In the genomic region with DNA sequence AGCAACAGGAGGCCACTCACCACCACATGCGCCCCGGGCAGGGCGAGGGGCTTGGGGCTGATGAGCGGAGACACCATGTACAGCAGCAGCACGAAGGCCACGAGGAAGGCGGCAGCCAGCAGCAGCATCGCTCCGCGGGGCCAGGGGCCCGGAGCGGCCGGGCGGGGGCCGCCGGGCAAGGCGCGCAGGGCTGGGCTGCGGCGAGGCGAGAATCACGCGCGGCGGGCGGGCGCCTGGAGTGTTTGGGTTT, we compare ENCODE assay signal across 8 cellular contexts. TPM values are rescaled to one million over a fixed set of nuclear protein-coding genes. Genes with fewer than 3 reads are reported as not detected.
DNase-seq lines count a peak whose midpoint lies in the region; ATAC-seq and TF ChIP-seq lines count a peak whose summit lies in the region.

A gene with protein sequence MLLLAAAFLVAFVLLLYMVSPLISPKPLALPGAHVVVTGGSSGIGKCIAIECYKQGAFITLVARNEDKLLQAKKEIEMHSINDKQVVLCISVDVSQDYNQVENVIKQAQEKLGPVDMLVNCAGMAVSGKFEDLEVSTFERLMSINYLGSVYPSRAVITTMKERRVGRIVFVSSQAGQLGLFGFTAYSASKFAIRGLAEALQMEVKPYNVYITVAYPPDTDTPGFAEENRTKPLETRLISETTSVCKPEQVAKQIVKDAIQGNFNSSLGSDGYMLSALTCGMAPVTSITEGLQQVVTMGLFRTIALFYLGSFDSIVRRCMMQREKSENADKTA (minus strand): TSS at position 216 of the 250 bp plus-strand sequence. CDS start 88 bp downstream, at position 128.

- POLR2A ChIA-PET in activated CD4-positive, alpha-beta T cell treated with anti-CD3 and anti-CD28 coated beads, Interleukin-2, amount 10 ng/mL, durations not matched to agents 7 days and 5 days (lab: Charles Lee), result no interaction called here

- peak within 1 kb of the TSS; percentile 90 to 96 (median 92) for H3K4me3 ChIP-seq in breast epithelium
- H3K4me3 ChIP-seq in liver (ENCODE audit: low read depth in 1 of 3, low read length in 3 of 3), result peak within 1 kb of the TSS; percentile 82 to 96 (median 84)
- peak within 1 kb of the TSS; percentile 89 for H3K4me3 ChIP-seq in thoracic aorta

- CTCF ChIA-PET in activated CD4-positive, alpha-beta T cell treated with anti-CD3 and anti-CD28 coated beads, Interleukin-2, amount 10 ng/mL, durations not matched to agents 7 days and 5 days (lab: Charles Lee), result interaction anchor here (1.0 to 1.3 kb wide), 3 partner anchors 15 to 49 kb away, joined by 4 to 5 read pairs (median 4); no protein-coding TSS in a partner anchor

- H3K27ac Mint-ChIP-seq in activated CD4-positive, alpha-beta T cell treated with anti-CD3 and anti-CD28 coated beads, Interleukin-2, amount 10 ng/mL, durations not matched to agents 7 days and 5 days, result peak within 1 kb of the TSS; percentile 88

- H3K9ac ChIP-seq in liver (ENCODE audit: low read depth in 1 of 2, low read length in 2 of 2), result peak within 1 kb of the TSS; percentile 91 to 97

- H3K9me3 ChIP-seq in breast epithelium, result no peaks in the 10 kb centered on the region
- H3K9me3 ChIP-seq in liver (ENCODE audit: control insufficient read depth in 4 of 4, low read length in 3 of 4), result peaks cover 0 to 2% (median 0%) of the 10 kb centered on the region in 4 donors
- no peaks in the 10 kb centered on the region for H3K9me3 ChIP-seq in thoracic aorta

- WGBS in liver, result under 1% methylated on average over 27 of the region's 27 CpGs

- no peaks in the 10 kb centered on the region for H3K27me3 Mint-ChIP-seq in activated CD4-positive, alpha-beta T cell treated with anti-CD3 and anti-CD28 coated beads, Interleukin-2, amount 10 ng/mL, durations not matched to agents 7 days and 5 days

- intact Hi-C loops in breast epithelium (cut with DNase I; ENCODE audit: low total_unique reads), result loop anchor here (1.0 kb wide), 1 partner anchor 47 kb away; no protein-coding TSS in a partner anchor

- TF ChIP-seq RAD21 in liver (IDR thresholded peaks at IDR 0.05), result no peak

- no peak for TF ChIP-seq POLR2A in breast epithelium (IDR thresholded peaks at IDR 0.05)

- DNase-seq in activated CD4-positive, alpha-beta T cell treated with anti-CD3 and anti-CD28 coated beads, Interleukin-2, amount 10 ng/mL, durations not matched to agents 7 days and 5 days, result no peak
- DNase-seq in activated CD4-positive, alpha-beta T cell treated with anti-CD3 and anti-CD28 coated beads for 1 hour, result no peak
- no peak for DNase-seq in breast epithelium (ENCODE audit: low spot score in 2 of 2)
- DNase-seq in thoracic aorta (ENCODE audit: low spot score), result no peak
- DNase-seq in RKO (ENCODE audit: low spot score), result no peak
- DNase-seq in NCI-H146 (lab: John Stamatoyannopoulos, UW), result no peak
- no peak for DNase-seq in UCSD-AML1 (lab: John Stamatoyannopoulos, UW; ENCODE audit: unreplicated experiment)

- H3K27me3 ChIP-seq in breast epithelium (no peaks in the 10 kb centered on the region), liver (ENCODE audit: control insufficient read depth in 4 of 4, insufficient read depth in 4 of 4, low read length in 3 of 4) (no peaks in the 10 kb centered on the region), thoracic aorta (replicated peaks; ENCODE audit: insufficient read depth) (no peaks in the 10 kb centered on the region)

- H3K36me3 ChIP-seq in breast epithelium, result no peaks in the 10 kb centered on the region
- peaks cover under 1 to 7% (median 3%) of the 10 kb centered on the region in 4 donors for H3K36me3 ChIP-seq in liver (ENCODE audit: control insufficient read depth in 4 of 4, insufficient read depth in 3 of 4, low read depth in 1 of 4, low read length in 3 of 4)
- peaks cover 5% of the 10 kb centered on the region for H3K36me3 ChIP-seq in thoracic aorta

- peaks cover 12% of the 10 kb centered on the region for H3K9me3 Mint-ChIP-seq in activated CD4-positive, alpha-beta T cell treated with anti-CD3 and anti-CD28 coated beads, Interleukin-2, amount 10 ng/mL, durations not matched to agents 7 days and 5 days

- TF ChIP-seq CTCF in breast epithelium (IDR thresholded peaks at IDR 0.05), result no peak
- TF ChIP-seq CTCF in liver (IDR thresholded peaks at IDR 0.05; ENCODE audit: low read depth, low read length, missing input control), result no peak
- no peak for TF ChIP-seq CTCF in thoracic aorta (IDR thresholded peaks at IDR 0.05)

- H3K36me3 Mint-ChIP-seq in activated CD4-positive, alpha-beta T cell treated with anti-CD3 and anti-CD28 coated beads, Interleukin-2, amount 10 ng/mL, durations not matched to agents 7 days and 5 days (ENCODE audit: low read depth), result peaks cover 37% of the 10 kb centered on the region

- H3K4me1 ChIP-seq in breast epithelium, result no peaks in the 10 kb centered on the region
- peaks cover 2 to 16% (median 4%) of the 10 kb centered on the region in 4 donors for H3K4me1 ChIP-seq in liver (ENCODE audit: control insufficient read depth in 4 of 4, insufficient read depth in 4 of 4, low read length in 3 of 4)
- peaks cover 14 to 22% of the 10 kb centered on the region in 2 donors for H3K4me1 ChIP-seq in thoracic aorta (ENCODE audit: control insufficient read depth in 1 of 2, low read depth in 2 of 2)

- H3K4me1 Mint-ChIP-seq in activated CD4-positive, alpha-beta T cell treated with anti-CD3 and anti-CD28 coated beads, Interleukin-2, amount 10 ng/mL, durations not matched to agents 7 days and 5 days, result peaks cover 47% of the 10 kb centered on the region

- H3K27ac ChIP-seq in breast epithelium (peak within 1 kb of the TSS; percentile 98 to 99), liver (ENCODE audit: low read depth in 1 of 2, low read length in 2 of 2) (peak within 1 kb of the TSS; percentile 97 to 99), thoracic aorta (peak within 1 kb of the TSS; percentile 97)

- peak within 1 kb of the TSS; percentile 93 for H3K4me3 Mint-ChIP-seq in activated CD4-positive, alpha-beta T cell treated with anti-CD3 and anti-CD28 coated beads, Interleukin-2, amount 10 ng/mL, durations not matched to agents 7 days and 5 days

- no peak for ATAC-seq in thoracic aorta (ENCODE audit: insufficient number of reproducible peaks, low FRiP score, low read depth)

TF ChIP-seq in liver, 16 proteins besides CTCF, POLR2A, EP300 and RAD21 (continues in another document):
- TF ChIP-seq, protein P1, sequence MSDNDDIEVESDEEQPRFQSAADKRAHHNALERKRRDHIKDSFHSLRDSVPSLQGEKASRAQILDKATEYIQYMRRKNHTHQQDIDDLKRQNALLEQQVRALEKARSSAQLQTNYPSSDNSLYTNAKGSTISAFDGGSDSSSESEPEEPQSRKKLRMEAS (IDR thresholded peaks at IDR 0.05), result no peak
- TF ChIP-seq FOXA1 (IDR thresholded peaks at IDR 0.05) (no peak), RXRA (IDR thresholded peaks at IDR 0.05) (no peak), HNF4G (IDR thresholded peaks at IDR 0.05) (no peak), HNF4A (conservative IDR thresholded peaks at IDR 0.05) (no peak), EGR1 (IDR thresholded peaks at IDR 0.05; ENCODE audit: low read depth in 2 of 2) (no peak), NR2F2 (IDR thresholded peaks at IDR 0.05) (no peak), GABPA (IDR thresholded peaks at IDR 0.05 in 1 of 2, conservative IDR thresholded peaks at IDR 0.05 in 1 of 2) (no peak), SP1 (IDR thresholded peaks at IDR 0.05) (no peak), FOXA2 (IDR thresholded peaks at IDR 0.05) (no peak), JUND (IDR thresholded peaks at IDR 0.05) (no peak), TAF1 (conservative IDR thresholded peaks at IDR 0.05) (no peak)
- TF ChIP-seq, protein P2, sequence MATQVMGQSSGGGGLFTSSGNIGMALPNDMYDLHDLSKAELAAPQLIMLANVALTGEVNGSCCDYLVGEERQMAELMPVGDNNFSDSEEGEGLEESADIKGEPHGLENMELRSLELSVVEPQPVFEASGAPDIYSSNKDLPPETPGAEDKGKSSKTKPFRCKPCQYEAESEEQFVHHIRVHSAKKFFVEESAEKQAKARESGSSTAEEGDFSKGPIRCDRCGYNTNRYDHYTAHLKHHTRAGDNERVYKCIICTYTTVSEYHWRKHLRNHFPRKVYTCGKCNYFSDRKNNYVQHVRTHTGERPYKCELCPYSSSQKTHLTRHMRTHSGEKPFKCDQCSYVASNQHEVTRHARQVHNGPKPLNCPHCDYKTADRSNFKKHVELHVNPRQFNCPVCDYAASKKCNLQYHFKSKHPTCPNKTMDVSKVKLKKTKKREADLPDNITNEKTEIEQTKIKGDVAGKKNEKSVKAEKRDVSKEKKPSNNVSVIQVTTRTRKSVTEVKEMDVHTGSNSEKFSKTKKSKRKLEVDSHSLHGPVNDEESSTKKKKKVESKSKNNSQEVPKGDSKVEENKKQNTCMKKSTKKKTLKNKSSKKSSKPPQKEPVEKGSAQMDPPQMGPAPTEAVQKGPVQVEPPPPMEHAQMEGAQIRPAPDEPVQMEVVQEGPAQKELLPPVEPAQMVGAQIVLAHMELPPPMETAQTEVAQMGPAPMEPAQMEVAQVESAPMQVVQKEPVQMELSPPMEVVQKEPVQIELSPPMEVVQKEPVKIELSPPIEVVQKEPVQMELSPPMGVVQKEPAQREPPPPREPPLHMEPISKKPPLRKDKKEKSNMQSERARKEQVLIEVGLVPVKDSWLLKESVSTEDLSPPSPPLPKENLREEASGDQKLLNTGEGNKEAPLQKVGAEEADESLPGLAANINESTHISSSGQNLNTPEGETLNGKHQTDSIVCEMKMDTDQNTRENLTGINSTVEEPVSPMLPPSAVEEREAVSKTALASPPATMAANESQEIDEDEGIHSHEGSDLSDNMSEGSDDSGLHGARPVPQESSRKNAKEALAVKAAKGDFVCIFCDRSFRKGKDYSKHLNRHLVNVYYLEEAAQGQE (IDR thresholded peaks at IDR 0.05), result no peak
- TF ChIP-seq, protein P3, sequence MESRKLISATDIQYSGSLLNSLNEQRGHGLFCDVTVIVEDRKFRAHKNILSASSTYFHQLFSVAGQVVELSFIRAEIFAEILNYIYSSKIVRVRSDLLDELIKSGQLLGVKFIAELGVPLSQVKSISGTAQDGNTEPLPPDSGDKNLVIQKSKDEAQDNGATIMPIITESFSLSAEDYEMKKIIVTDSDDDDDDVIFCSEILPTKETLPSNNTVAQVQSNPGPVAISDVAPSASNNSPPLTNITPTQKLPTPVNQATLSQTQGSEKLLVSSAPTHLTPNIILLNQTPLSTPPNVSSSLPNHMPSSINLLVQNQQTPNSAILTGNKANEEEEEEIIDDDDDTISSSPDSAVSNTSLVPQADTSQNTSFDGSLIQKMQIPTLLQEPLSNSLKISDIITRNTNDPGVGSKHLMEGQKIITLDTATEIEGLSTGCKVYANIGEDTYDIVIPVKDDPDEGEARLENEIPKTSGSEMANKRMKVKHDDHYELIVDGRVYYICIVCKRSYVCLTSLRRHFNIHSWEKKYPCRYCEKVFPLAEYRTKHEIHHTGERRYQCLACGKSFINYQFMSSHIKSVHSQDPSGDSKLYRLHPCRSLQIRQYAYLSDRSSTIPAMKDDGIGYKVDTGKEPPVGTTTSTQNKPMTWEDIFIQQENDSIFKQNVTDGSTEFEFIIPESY (IDR thresholded peaks at IDR 0.05), result no peak

RNA-seq across cellular contexts. Expression of the gene that starts here (rescaled TPM):
- 10 to 100 TPM; 56.1 to 56.6 TPM for total RNA-seq in activated CD4-positive, alpha-beta T cell treated with anti-CD3 and anti-CD28 coated beads, Interleukin-2, amount 10 ng/mL, durations not matched to agents 7 days and 5 days
- total RNA-seq in breast epithelium, result 10 to 100 TPM; 41.6 to 53.0 (median 48.9) TPM
- 10 to 100 TPM; 11.3 to 34.1 TPM for total RNA-seq in liver
- 10 to 100 TPM; 28.7 to 37.2 TPM for polyA plus RNA-seq in liver
- 10 to 100 TPM; 46.2 to 72.4 TPM for total RNA-seq in thoracic aorta
